27 cellular contexts compared by ENCODE assay signal in the genomic region with DNA sequence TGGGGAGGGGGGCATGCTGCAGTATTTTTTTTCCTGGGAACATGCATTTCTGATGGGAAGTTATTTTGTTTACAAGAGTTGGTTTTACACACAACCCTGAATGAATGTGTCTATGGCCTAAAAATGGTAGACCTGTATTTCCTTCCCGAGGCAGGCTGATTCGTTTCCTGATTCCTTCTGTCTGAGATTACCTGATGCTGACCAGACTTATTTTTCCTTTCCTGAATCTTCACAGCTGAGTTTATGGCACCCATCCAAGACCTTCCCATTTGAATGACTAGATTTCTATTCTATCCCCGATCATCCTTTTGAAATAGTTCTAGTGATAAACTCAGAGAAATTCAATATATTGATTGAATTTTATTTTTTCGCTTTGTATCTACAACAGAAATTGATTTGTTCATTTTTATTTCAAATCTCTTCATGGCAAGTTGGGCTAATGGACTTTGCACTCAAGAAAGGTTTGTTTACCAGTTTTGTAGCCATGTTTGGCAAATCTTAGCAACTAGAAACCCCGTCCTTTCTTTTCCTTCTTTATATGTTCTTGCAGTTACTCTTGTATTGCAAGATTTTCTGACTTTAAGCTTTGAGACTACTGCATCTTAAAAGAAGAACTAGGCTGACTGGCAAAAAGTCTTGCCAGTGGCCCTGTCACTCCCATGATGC. TPM values are rescaled to one million over a fixed set of nuclear protein-coding genes. Genes with fewer than 3 reads are reported as not detected.
DNase-seq lines count a peak whose midpoint lies in the region; ATAC-seq, FAIRE-seq and TF ChIP-seq lines count a peak whose summit lies in the region.
"Had no signal": no experiment of that assay in that cellular context is flagged by ENCODE, and none has a peak within 500 bp of the region (broad histone marks: within the 10 kb centered on the region; RNA-seq: fewer than 3 reads in every experiment).

No MANE protein-coding gene starts in this region.

- no peak overlapping the region for H3K4me2 ChIP-seq in K562 (ENCODE audit: insufficient read depth, low read length)

- no TSS peak for BruUV-seq in K562 (replicated peaks; lab: Mats Ljungman, UMichigan)

- peaks cover 4% of the 10 kb centered on the region for H3K9me1 ChIP-seq in K562 (ENCODE audit: control insufficient read depth, insufficient read depth, low read length)

- POLR2A ChIA-PET in activated CD4-positive, alpha-beta T cell treated with anti-CD3 and anti-CD28 coated beads for 36 hours (lab: Charles Lee), result no interaction called here
- POLR2A ChIA-PET in K562 (lab: Yijun Ruan, JAX), result interaction anchor here (0.6 to 2.1 kb wide), 8 partner anchors 9 to 1053 kb away, joined by 3 to 8 read pairs (median 4); a partner anchor contains a TSS

- no peaks in the 10 kb centered on the region for H3K79me2 ChIP-seq in K562 (ENCODE audit: control insufficient read depth, insufficient read depth, low read length)

- H3K4me1 ChIP-seq in K562 (replicated peaks in 1 of 2; ENCODE audit: control insufficient read depth in 2 of 2, insufficient read depth in 2 of 2, low read length in 2 of 2) (no peaks in the 10 kb centered on the region; a peak in 2 of 5 replicates), psoas muscle (peaks cover 11% of the 10 kb centered on the region), aorta (ENCODE audit: control insufficient read depth in 1 of 2, insufficient read depth in 2 of 2, low read length in 2 of 2) (no peaks in the 10 kb centered on the region)
- H3K4me1 ChIP-seq: thyroid gland, vagina had no signal

- H3K4me3 Mint-ChIP-seq in activated CD4-positive, alpha-beta T cell treated with anti-CD3 and anti-CD28 coated beads for 36 hours, result no peak overlapping the region
- H3K4me3 Mint-ChIP-seq: activated B cell treated with CpG ODN at 0.5 μM for 24 hours; activated CD8-positive, alpha-beta T cell treated with anti-CD3 and anti-CD28 coated beads for 36 hours; activated T-helper 1 cell treated with anti-CD3 and anti-CD28 coated beads, Interleukin-12 subunit alpha, Interleukin-12 subunit beta, Interleukin-2, Interleukin-4 antibody, amounts not matched to agents 30 ng/mL and 10 ng/mL and 1 ng/mL, durations not matched to agents 14 hours and 24 hours and 36 hours; CD14-positive monocyte had no signal

- H3K27me3 Mint-ChIP-seq in activated CD4-positive, alpha-beta T cell treated with anti-CD3 and anti-CD28 coated beads for 36 hours, result no peaks in the 10 kb centered on the region
- H3K27me3 Mint-ChIP-seq: activated B cell treated with CpG ODN at 0.5 μM for 24 hours; activated CD8-positive, alpha-beta T cell treated with anti-CD3 and anti-CD28 coated beads for 36 hours; naive B cell had no signal

- no peak for FAIRE-seq in K562 (lab: Jason Lieb, UNC)
- FAIRE-seq in islet of Langerhans (lab: Jason Lieb, UNC), result peak; percentile 45
- FAIRE-seq: GM12878 had no signal

- H3K27ac ChIP-seq in K562 (ENCODE audit: extremely low read depth, low read depth, low read length) (no peak overlapping the region), psoas muscle (peak overlapping the region; percentile 2), aorta (ENCODE audit: low read depth in 1 of 2, low read length in 2 of 2) (no peak overlapping the region)
- H3K27ac ChIP-seq: SJCRH30, stomach, thyroid gland, vagina had no signal

- H3K4me3 ChIP-seq in K562, result no peak overlapping the region
- H3K4me3 ChIP-seq in psoas muscle, result no peak overlapping the region
- H3K4me3 ChIP-seq in aorta (ENCODE audit: low read length in 2 of 2), result no peak overlapping the region
- H3K4me3 ChIP-seq: GM12878, SJCRH30, stomach, thyroid gland, vagina had no signal

- intact Hi-C loops in activated CD4-positive, alpha-beta T cell treated with anti-CD3 and anti-CD28 coated beads for 36 hours (cut with DNase I, micrococcal nuclease), result no loop called here
- intact Hi-C loops in K562 (cut with micrococcal nuclease) (no loop called here), psoas muscle (cut with DNase I) (no loop called here), aorta (cut with DNase I) (no loop called here)

- no peak for TF ChIP-seq POLR2A in K562 (conservative IDR thresholded peaks at IDR 0.05)

- no peaks in the 10 kb centered on the region for H3K9me3 Mint-ChIP-seq in activated CD4-positive, alpha-beta T cell treated with anti-CD3 and anti-CD28 coated beads for 36 hours (ENCODE audit: low read depth)
- H3K9me3 Mint-ChIP-seq: activated B cell treated with CpG ODN at 0.5 μM for 24 hours; activated CD8-positive, alpha-beta T cell treated with anti-CD3 and anti-CD28 coated beads for 36 hours; activated T-helper 1 cell treated with anti-CD3 and anti-CD28 coated beads, Interleukin-12 subunit alpha, Interleukin-12 subunit beta, Interleukin-2, Interleukin-4 antibody, amounts not matched to agents 30 ng/mL and 10 ng/mL and 1 ng/mL, durations not matched to agents 14 hours and 24 hours and 36 hours; naive B cell had no signal

- TF ChIP-seq EP300 in K562 (IDR thresholded peaks at IDR 0.05; ENCODE audit: low read length), result no peak

- no peak overlapping the region for H3K9ac ChIP-seq in K562 (ENCODE audit: insufficient read depth in 1 of 2, low read depth in 2 of 2, low read length in 2 of 2)

- H3K36me3 ChIP-seq in K562 (ENCODE audit: control insufficient read depth, insufficient read depth, low read length) (peaks cover 6% of the 10 kb centered on the region), psoas muscle (ENCODE audit: insufficient read depth in 1 of 2, low read depth in 1 of 2) (peaks cover 0 to 23% of the 10 kb centered on the region in 2 donors), aorta (ENCODE audit: control insufficient read depth in 1 of 2, insufficient read depth in 2 of 2, low read length in 1 of 2) (no peaks in the 10 kb centered on the region)
- H3K36me3 ChIP-seq: SJCRH30, thyroid gland, vagina had no signal

- DNase-seq in activated CD4-positive, alpha-beta T cell treated with anti-CD3 and anti-CD28 coated beads for 36 hours, result no peak
- no peak for DNase-seq in activated CD4-positive, alpha-beta T cell treated with anti-CD3 and anti-CD28 coated beads, Interleukin-2, amount 50 U/mL, for 4 hours
- DNase-seq in K562 (ENCODE audit: extremely low read depth in 1 of 4, low spot score in 3 of 4) (no peak), psoas muscle (no peak), aorta (no peak), cerebellar nuclear complex (lab: John Stamatoyannopoulos, UW) (no peak)
- DNase-seq: activated B cell treated with CpG ODN at 0.5 μM for 24 hours; activated CD8-positive, alpha-beta memory T cell treated with anti-CD3 and anti-CD28 coated beads, Interleukin-2, amount 50 U/mL, for 48 hours; activated CD8-positive, alpha-beta T cell treated with anti-CD3 and anti-CD28 coated beads for 36 hours; activated naive CD4-positive, alpha-beta T cell treated with Interleukin-2 at 50 U/mL for 16 hours; Calu3; naive B cell; NCI-H1048; NCI-H1694; NCI-H446 treated with DMSO at 0.1 percent for 48 hours; nucleus accumbens; SJCRH30; stimulated activated CD4-positive, alpha-beta T cell treated with anti-CD3 and anti-CD28 coated beads, Interleukin-4, amount 100 ng/mL, for 1 hour; stomach; T-helper 1 cell; thyroid gland had no signal

- H3K27ac Mint-ChIP-seq in activated CD4-positive, alpha-beta T cell treated with anti-CD3 and anti-CD28 coated beads for 36 hours, result peak overlapping the region; percentile 5
- H3K27ac Mint-ChIP-seq: activated B cell treated with CpG ODN at 0.5 μM for 24 hours; activated CD8-positive, alpha-beta T cell treated with anti-CD3 and anti-CD28 coated beads for 36 hours; activated T-helper 1 cell treated with anti-CD3 and anti-CD28 coated beads, Interleukin-12 subunit alpha, Interleukin-12 subunit beta, Interleukin-2, Interleukin-4 antibody, amounts not matched to agents 30 ng/mL and 10 ng/mL and 1 ng/mL, durations not matched to agents 14 hours and 24 hours and 36 hours had no signal

- H4K20me1 ChIP-seq in K562 (replicated peaks; ENCODE audit: control insufficient read depth, insufficient read depth, low read length), result 0 out of 2 replicates have a peak, but pooled peaks cover 3% of the 10 kb centered on the region

- H3K9me3 ChIP-seq in K562 (replicated peaks; ENCODE audit: control insufficient read depth, insufficient read depth, low read depth, low read length) (no peaks in the 10 kb centered on the region), psoas muscle (no peaks in the 10 kb centered on the region), aorta (ENCODE audit: control insufficient read depth, low read length) (no peaks in the 10 kb centered on the region)
- H3K9me3 ChIP-seq: SJCRH30, stomach, thyroid gland, vagina had no signal

- no peak overlapping the region for H2AFZ ChIP-seq in K562 (ENCODE audit: low read depth, low read length)

- H3K4me1 Mint-ChIP-seq in activated CD4-positive, alpha-beta T cell treated with anti-CD3 and anti-CD28 coated beads for 36 hours, result no peaks in the 10 kb centered on the region
- H3K4me1 Mint-ChIP-seq: CD14-positive monocyte had no signal

- ATAC-seq in activated CD4-positive, alpha-beta T cell treated with anti-CD3 and anti-CD28 coated beads for 36 hours, result no peak
- ATAC-seq in K562 (no peak), psoas muscle (no peak), aorta (ENCODE audit: low FRiP score) (no peak), GM18517 (IDR thresholded peaks at IDR 0.05; ENCODE audit: unreplicated experiment) (no peak)
- ATAC-seq: activated CD8-positive, alpha-beta T cell treated with anti-CD3 and anti-CD28 coated beads for 36 hours; GM12878 had no signal

- H3K27me3 ChIP-seq in K562 (ENCODE audit: control insufficient read depth in 2 of 2, insufficient read depth in 2 of 2, low read length in 2 of 2) (no peaks in the 10 kb centered on the region), psoas muscle (ENCODE audit: insufficient read depth in 3 of 3, low read length in 2 of 3) (no peaks in the 10 kb centered on the region), aorta (ENCODE audit: control insufficient read depth in 1 of 2, insufficient read depth in 2 of 2, low read length in 1 of 2) (no peaks in the 10 kb centered on the region)
- H3K27me3 ChIP-seq: SJCRH30, stomach, thyroid gland, vagina had no signal

- TF ChIP-seq CTCF in K562 (IDR thresholded peaks at IDR 0.05 in 2 of 3, conservative IDR thresholded peaks at IDR 0.05 in 1 of 3; ENCODE audit: insufficient read depth in 2 of 3, low read depth in 1 of 3, low read length in 3 of 3) (no peak), psoas muscle (IDR thresholded peaks at IDR 0.05) (no peak)

- in situ Hi-C loops in K562 (cut with MboI), result no loop called here

- no peak for TF ChIP-seq RAD21 in K562 (CRISPR knock-in tag; conservative IDR thresholded peaks at IDR 0.05 in 1 of 2, IDR thresholded peaks at IDR 0.05 in 1 of 2)

- H3K36me3 Mint-ChIP-seq in activated CD4-positive, alpha-beta T cell treated with anti-CD3 and anti-CD28 coated beads for 36 hours (ENCODE audit: low read depth), result peaks cover 1% of the 10 kb centered on the region
- H3K36me3 Mint-ChIP-seq: naive B cell had no signal

- CTCF ChIA-PET in activated CD4-positive, alpha-beta T cell treated with anti-CD3 and anti-CD28 coated beads for 36 hours (lab: Charles Lee), result interaction anchor here (0.8 to 1.4 kb wide), 2 partner anchors 14 to 120 kb away, joined by 4 to 7 read pairs; no protein-coding TSS in a partner anchor
- CTCF ChIA-PET in K562 (lab: Yijun Ruan, JAX; ENCODE audit: low intra/inter-chr PET ratio), result no interaction called here

- WGBS in K562 (ENCODE audit: insufficient coverage, low coverage, missing lambda C conversion rate), result 69% methylated on average over 5 of the region's 5 CpGs
- 63 to 70% (median 64%) methylated on average over 5 of the region's 5 CpGs for WGBS in psoas muscle, 3 donors
- WGBS in aorta, 2 donors, result 86 to 88% methylated on average over 5 of the region's 5 CpGs

RNA-seq across cellular contexts. Expression of a gene that starts 15.9 kb away (rescaled TPM):
- 10 to 100 TPM; 48.2 to 50.1 TPM for total RNA-seq in activated CD4-positive, alpha-beta T cell treated with anti-CD3 and anti-CD28 coated beads for 36 hours
- total RNA-seq in K562 (2011; cell fraction: chromatin; rRNA removed; ENCODE audit: low replicate concordance), result 33.4 and 106 TPM in 2 replicates
- total RNA-seq in K562 (2011; cell fraction: nucleolus; rRNA removed), result 69.5 and 71.2 TPM in 2 replicates
- 36.4 and 44.3 TPM in 2 replicates for total RNA-seq in K562 (2011; cell fraction: nucleoplasm; rRNA removed)
- 28.6 and 36.7 TPM in 2 replicates for total RNA-seq in K562 (2014; rRNA removed)
- total RNA-seq in K562 (2014; rRNA removed; fragmentation: Illumina TruSeq; extraction: Trizol), result 7.8 and 15.6 TPM in 2 replicates
- total RNA-seq in K562 (2015; rRNA removed; fragmentation: Illumina TruSeq; extraction: Trizol), result 33.2 and 34.3 TPM in 2 replicates
- 63.7 and 65.3 TPM in 2 replicates for total RNA-seq in K562 (2021)
- 34.9 and 54.1 TPM in 2 replicates for polyA plus RNA-seq in K562 (2011; rRNA removed)
- polyA plus RNA-seq in K562 (2011; cell fraction: cytosol; rRNA removed), result 50.7 and 63.4 TPM in 2 replicates
- 122 and 150 TPM in 2 replicates for polyA plus RNA-seq in K562 (2011; cell fraction: nucleus; rRNA removed)
- 43.7 and 66.8 TPM in 2 replicates for polyA plus RNA-seq in K562 (2012)
- 35.1 and 47.8 TPM in 2 replicates for polyA plus RNA-seq in K562 (2014; fragmentation: Illumina TruSeq; extraction: Trizol)
- under 1 TPM; 0.27 to 0.78 TPM for polyA plus RNA-seq in K562 (2014; fragmentation: Nextera tagmentation; extraction: Ambion mirVana)
- 41.1 and 42.7 TPM in 2 replicates for polyA plus RNA-seq in K562 (2014; rRNA removed)
- 17.2 and 24.3 TPM in 2 replicates for polyA minus RNA-seq in K562 (2011; rRNA and poly(A)+ RNA removed)
- 35.5 and 58.1 TPM in 2 replicates for polyA minus RNA-seq in K562 (2011; cell fraction: cytosol; rRNA and poly(A)+ RNA removed)
- polyA minus RNA-seq in K562 (2011; cell fraction: nucleus; rRNA and poly(A)+ RNA removed), result 17.6 and 24.7 TPM in 2 replicates
- 100 to 1,000 TPM; 137 to 177 (median 156) TPM for total RNA-seq in psoas muscle
- 100 to 1,000 TPM in 1 of 3 donors, 10 to 100 TPM in 2; 78.1 to 167 (median 86.8) TPM for polyA plus RNA-seq in psoas muscle
- total RNA-seq in aorta, result 10 to 100 TPM; 81.4 to 81.7 TPM
- polyA plus RNA-seq in aorta, result 10 to 100 TPM; 23.9 to 67.6 TPM

RNA-seq across cellular contexts. Expression of a gene that starts 51.0 kb away (rescaled TPM):
- total RNA-seq in activated CD4-positive, alpha-beta T cell treated with anti-CD3 and anti-CD28 coated beads for 36 hours, result 10 to 100 TPM; 30.2 to 34.0 TPM
- 185 and 291 TPM in 2 replicates for total RNA-seq in K562 (2011; cell fraction: chromatin; rRNA removed; ENCODE audit: low replicate concordance)
- 109 and 114 TPM in 2 replicates for total RNA-seq in K562 (2011; cell fraction: nucleolus; rRNA removed)
- total RNA-seq in K562 (2011; cell fraction: nucleoplasm; rRNA removed), result 211 and 265 TPM in 2 replicates
- total RNA-seq in K562 (2014; rRNA removed), result 21.2 and 31.5 TPM in 2 replicates
- total RNA-seq in K562 (2014; rRNA removed; fragmentation: Illumina TruSeq; extraction: Trizol), result 29.3 and 31.8 TPM in 2 replicates
- 23.6 and 23.9 TPM in 2 replicates for total RNA-seq in K562 (2015; rRNA removed; fragmentation: Illumina TruSeq; extraction: Trizol)
- 48.4 and 50.1 TPM in 2 replicates for total RNA-seq in K562 (2021)
- polyA plus RNA-seq in K562 (2011; rRNA removed), result 14.5 and 16.3 TPM in 2 replicates
- polyA plus RNA-seq in K562 (2011; cell fraction: cytosol; rRNA removed), result 8.1 and 10.8 TPM in 2 replicates
- 31.8 and 38.6 TPM in 2 replicates for polyA plus RNA-seq in K562 (2011; cell fraction: nucleus; rRNA removed)
- polyA plus RNA-seq in K562 (2012), result 11.9 and 18.2 TPM in 2 replicates
- 27.4 and 32.0 TPM in 2 replicates for polyA plus RNA-seq in K562 (2014; fragmentation: Illumina TruSeq; extraction: Trizol)
- polyA plus RNA-seq in K562 (2014; fragmentation: Nextera tagmentation; extraction: Ambion mirVana), result 1 to 10 TPM; 6.5 to 7.3 TPM
- polyA plus RNA-seq in K562 (2014; rRNA removed), result 17.1 and 19.1 TPM in 2 replicates
- polyA minus RNA-seq in K562 (2011; rRNA and poly(A)+ RNA removed), result 65.5 and 71.7 TPM in 2 replicates
- 19.4 and 25.7 TPM in 2 replicates for polyA minus RNA-seq in K562 (2011; cell fraction: cytosol; rRNA and poly(A)+ RNA removed)
- 76.7 and 116 TPM in 2 replicates for polyA minus RNA-seq in K562 (2011; cell fraction: nucleus; rRNA and poly(A)+ RNA removed)
- total RNA-seq in psoas muscle, result 10 to 100 TPM; 23.8 to 80.2 (median 39.5) TPM
- polyA plus RNA-seq in psoas muscle, result 10 to 100 TPM in 2 of 3 donors, 1 to 10 TPM in 1; 4.8 to 35.4 (median 18.7) TPM
- 10 to 100 TPM; 24.7 to 29.6 TPM for total RNA-seq in aorta
- 1 to 10 TPM; 4.7 to 5.4 TPM for polyA plus RNA-seq in aorta
